24 cellular contexts compared by ENCODE assay signal in the genomic region with DNA sequence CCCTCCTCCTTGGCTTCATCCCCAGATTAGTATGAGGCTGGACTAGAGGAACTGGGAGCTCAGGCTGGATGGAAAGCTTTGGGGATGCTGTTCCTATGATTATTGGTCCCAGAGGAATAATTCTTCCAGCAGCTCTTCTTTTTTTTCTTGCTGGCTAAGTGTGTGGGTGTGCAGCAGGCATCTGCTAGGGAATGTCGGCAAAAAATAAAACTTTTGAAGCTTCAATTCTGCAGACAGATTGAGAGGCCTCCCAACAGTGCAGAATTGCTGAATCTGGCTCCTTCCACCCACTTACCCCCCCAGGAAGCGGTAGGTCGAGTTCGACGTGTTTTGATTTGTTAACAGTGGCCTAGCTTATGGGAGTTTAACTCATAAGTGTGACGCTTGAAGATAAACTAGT.
DNase-seq lines count a peak whose midpoint lies in the region; ATAC-seq lines count a peak whose summit lies in the region.
"Had no signal": no experiment of that assay in that cellular context is flagged by ENCODE, and none has a peak within 500 bp of the region (broad histone marks: within the 10 kb centered on the region; RNA-seq: fewer than 3 reads in every experiment).

No MANE protein-coding gene starts in this region.

- H3K9ac ChIP-seq in GM23248, result no peak overlapping the region

- no peaks in the 10 kb centered on the region for H3K36me3 Mint-ChIP-seq in activated T-helper 17 cell treated with anti-CD3 and anti-CD28 coated beads, Interleukin-2, amount 50 U/mL, for 72 hours (ENCODE audit: low read depth)
- H3K36me3 Mint-ChIP-seq: CD14-positive monocyte had no signal

- H3K9me3 Mint-ChIP-seq in activated T-helper 17 cell treated with anti-CD3 and anti-CD28 coated beads, Interleukin-2, amount 50 U/mL, for 72 hours, result no peaks in the 10 kb centered on the region
- H3K9me3 Mint-ChIP-seq: activated naive CD8-positive, alpha-beta T cell treated with anti-CD3 and anti-CD28 coated beads, Interleukin-2, amount 10 ng/mL, durations not matched to agents 7 days and 5 days had no signal

- no peaks in the 10 kb centered on the region for H3K27me3 ChIP-seq in GM23248 (replicated peaks; ENCODE audit: insufficient read depth)
- H3K27me3 ChIP-seq: upper lobe of left lung had no signal

- ATAC-seq in HG02885 (IDR thresholded peaks at IDR 0.05; ENCODE audit: poor library complexity, unreplicated experiment), result no peak
- ATAC-seq in HG03521 (IDR thresholded peaks at IDR 0.05; ENCODE audit: unreplicated experiment), result no peak
- no peak for ATAC-seq in activated T-helper 17 cell treated with anti-CD3 and anti-CD28 coated beads, Interleukin-2, amount 50 U/mL, for 72 hours (replicated peaks)
- ATAC-seq: activated CD4-positive, alpha-beta T cell treated with anti-CD3 and anti-CD28 coated beads for 36 hours; activated CD8-positive, alpha-beta T cell treated with anti-CD3 and anti-CD28 coated beads, Interleukin-2, amount 10 ng/mL, durations not matched to agents 7 days and 5 days; HepG2 had no signal

- no peaks in the 10 kb centered on the region for H3K36me3 ChIP-seq in GM23248 (ENCODE audit: low read depth)
- H3K36me3 ChIP-seq: upper lobe of left lung had no signal

- no peaks in the 10 kb centered on the region for H3K27me3 Mint-ChIP-seq in activated T-helper 17 cell treated with anti-CD3 and anti-CD28 coated beads, Interleukin-2, amount 50 U/mL, for 72 hours
- H3K27me3 Mint-ChIP-seq: activated naive CD8-positive, alpha-beta T cell treated with anti-CD3 and anti-CD28 coated beads, Interleukin-2, amount 10 ng/mL, durations not matched to agents 7 days and 5 days had no signal

- H3K9me3 ChIP-seq in GM23248 (ENCODE audit: low read depth), result no peaks in the 10 kb centered on the region
- H3K9me3 ChIP-seq: upper lobe of left lung had no signal

- peak overlapping the region; percentile 27 for H3K4me2 ChIP-seq in GM23248 (ENCODE audit: unreplicated experiment)

- peak overlapping the region; percentile 9; the same call in 1 of the 2 replicates for H2AFZ ChIP-seq in GM23248

- peaks cover 13% of the 10 kb centered on the region for H3K4me1 ChIP-seq in GM23248 (ENCODE audit: insufficient read depth)
- H3K4me1 ChIP-seq: upper lobe of left lung had no signal

- H3K79me2 ChIP-seq in GM23248 (ENCODE audit: insufficient read depth), result no peaks in the 10 kb centered on the region

- WGBS in GM23248 (ENCODE audit: low coverage in 1 of 2, low lambda C conversion rate in 2 of 2, missing lambda C conversion rate in 2 of 2), 2 experiments, result 10 to 15% methylated on average over 6 of the region's 6 CpGs

- no peaks in the 10 kb centered on the region for H3K9me2 ChIP-seq in GM23248 (ENCODE audit: insufficient read depth)

- peaks cover 15% of the 10 kb centered on the region; the same call in 1 of the 2 replicates for H3F3A ChIP-seq in GM23248 (ENCODE audit: insufficient read depth)

- H3K27ac Mint-ChIP-seq in activated T-helper 17 cell treated with anti-CD3 and anti-CD28 coated beads, Interleukin-2, amount 50 U/mL, for 72 hours, result no peak overlapping the region
- H3K27ac Mint-ChIP-seq: activated CD4-positive, alpha-beta T cell treated with anti-CD3 and anti-CD28 coated beads for 36 hours; activated CD8-positive, alpha-beta T cell treated with anti-CD3 and anti-CD28 coated beads, Interleukin-2, amount 10 ng/mL, durations not matched to agents 7 days and 5 days; activated naive CD8-positive, alpha-beta T cell treated with anti-CD3 and anti-CD28 coated beads, Interleukin-2, amount 10 ng/mL, durations not matched to agents 7 days and 5 days; T-helper 2 cell treated with Interferon-gamma antibody and Interleukin-4, amounts not matched to agents 5 μg/mL and 100 μg/mL, for 36 hours had no signal

- DNase-seq in GM23248, result peak; percentile 69
- DNase-seq in caudate nucleus (lab: John Stamatoyannopoulos, UW), result peak in 14 of 61 donors; percentile 2 to 70 (median 30)
- peak; percentile 41 for DNase-seq in left kidney (ENCODE audit: low read depth, low spot score)
- peak; percentile 78 for DNase-seq in skeletal muscle cell (ENCODE audit: low read depth)
- DNase-seq: activated CD4-positive, alpha-beta T cell treated with anti-CD3 and anti-CD28 coated beads for 36 hours; activated CD8-positive, alpha-beta T cell treated with anti-CD3 and anti-CD28 coated beads, Interleukin-2, amount 10 ng/mL, durations not matched to agents 7 days and 5 days; activated effector memory CD4-positive, alpha-beta T cell treated with anti-CD3 and anti-CD28 coated beads, Interleukin-2, amount 50 U/mL, for 16 hours; activated naive CD8-positive, alpha-beta T cell treated with anti-CD3 and anti-CD28 coated beads, Interleukin-2, amount 10 ng/mL, durations not matched to agents 7 days and 5 days; Calu3; Kasumi-1; left cardiac atrium; mesendoderm; naive B cell; NCI-H510A treated with DMSO at 0.1 percent for 48 hours; retina; SHP77; stimulated activated CD4-positive, alpha-beta T cell treated with anti-CD3 and anti-CD28 coated beads, Interleukin-2, amount 100 ng/mL, for 48 hours; upper lobe of left lung had no signal

- in situ Hi-C loops in GM23248 (cut with MboI), result no loop called here

- no peak overlapping the region for H3K4me3 Mint-ChIP-seq in activated T-helper 17 cell treated with anti-CD3 and anti-CD28 coated beads, Interleukin-2, amount 50 U/mL, for 72 hours
- H3K4me3 Mint-ChIP-seq: activated CD4-positive, alpha-beta T cell treated with anti-CD3 and anti-CD28 coated beads for 36 hours; activated CD8-positive, alpha-beta T cell treated with anti-CD3 and anti-CD28 coated beads, Interleukin-2, amount 10 ng/mL, durations not matched to agents 7 days and 5 days; activated naive CD8-positive, alpha-beta T cell treated with anti-CD3 and anti-CD28 coated beads, Interleukin-2, amount 10 ng/mL, durations not matched to agents 7 days and 5 days; CD14-positive monocyte; naive B cell; T-helper 2 cell treated with Interferon-gamma antibody and Interleukin-4, amounts not matched to agents 5 μg/mL and 100 μg/mL, for 36 hours had no signal

- H3K4me3 ChIP-seq in GM23248, result no peak overlapping the region
- no peak overlapping the region for H3K4me3 ChIP-seq in skeletal muscle cell (ENCODE audit: low read depth, low read length)
- H3K4me3 ChIP-seq: upper lobe of left lung had no signal

- no peaks in the 10 kb centered on the region for H3K4me1 Mint-ChIP-seq in activated T-helper 17 cell treated with anti-CD3 and anti-CD28 coated beads, Interleukin-2, amount 50 U/mL, for 72 hours
- H3K4me1 Mint-ChIP-seq: activated CD4-positive, alpha-beta T cell treated with anti-CD3 and anti-CD28 coated beads for 36 hours; naive B cell had no signal

- no peak overlapping the region for H3K27ac ChIP-seq in GM23248
- H3K27ac ChIP-seq in caudate nucleus (ENCODE audit: low read depth, low read length), result peak overlapping the region; percentile 32
- H3K27ac ChIP-seq: upper lobe of left lung had no signal

- no peaks in the 10 kb centered on the region for H4K20me1 ChIP-seq in GM23248 (ENCODE audit: insufficient read depth)
